11 cellular contexts compared by ENCODE assay signal in genomic region chr4:97910005-97910404, GRCh38.
DNase-seq lines count a peak whose midpoint lies in the region; ATAC-seq and TF ChIP-seq lines count a peak whose summit lies in the region.
"Had no signal": no experiment of that assay in that cellular context is flagged by ENCODE, and none has a peak within 500 bp of the region (broad histone marks: within the 10 kb centered on the region; RNA-seq: fewer than 3 reads in every experiment).

No MANE protein-coding gene starts in this region.

- H3K27me3 Mint-ChIP-seq in activated CD4-positive, alpha-beta T cell treated with anti-CD3 and anti-CD28 coated beads, Interleukin-2, amount 10 ng/mL, durations not matched to agents 24 days and 14 days, result no peaks in the 10 kb centered on the region
- H3K27me3 Mint-ChIP-seq in T-cell, result no peaks in the 10 kb centered on the region

- no peak overlapping the region for H3K27ac Mint-ChIP-seq in activated CD4-positive, alpha-beta T cell treated with anti-CD3 and anti-CD28 coated beads, Interleukin-2, amount 10 ng/mL, durations not matched to agents 24 days and 14 days
- no peak overlapping the region for H3K27ac Mint-ChIP-seq in T-cell

- peak; percentile 73 for ATAC-seq in GM18867 (IDR thresholded peaks at IDR 0.05; ENCODE audit: unreplicated experiment)
- peak; percentile 86 for ATAC-seq in HG03159 (IDR thresholded peaks at IDR 0.05; ENCODE audit: unreplicated experiment)
- peak; percentile 69 for ATAC-seq in SK-N-SH treated with all-trans-retinoic acid at 6 μM for 48 hours
- no peak for ATAC-seq in T-cell (replicated peaks in 1 of 4)
- ATAC-seq in sciatic nerve, result no peak

- H3K4me1 Mint-ChIP-seq in activated CD4-positive, alpha-beta T cell treated with anti-CD3 and anti-CD28 coated beads, Interleukin-2, amount 10 ng/mL, durations not matched to agents 24 days and 14 days, result no peaks in the 10 kb centered on the region
- H3K4me1 Mint-ChIP-seq in T-cell, result no peaks in the 10 kb centered on the region

- DNase-seq in left kidney (ENCODE audit: low read depth, low spot score) (peak; percentile 21), T-cell (no peak), sciatic nerve (ENCODE audit: low spot score) (no peak), NCI-H2196 (lab: John Stamatoyannopoulos, UW; ENCODE audit: unreplicated experiment) (no peak)
- DNase-seq in activated CD4-positive, alpha-beta T cell treated with anti-CD3 and anti-CD28 coated beads, Interleukin-2, amount 10 ng/mL, durations not matched to agents 24 days and 14 days, result no peak
- DNase-seq: amygdala; stimulated activated naive CD4-positive, alpha-beta T cell; SW 1271 had no signal

- CTCF ChIA-PET in T-cell (lab: Charles Lee), result no interaction called here

- H3K9me3 Mint-ChIP-seq in activated CD4-positive, alpha-beta T cell treated with anti-CD3 and anti-CD28 coated beads, Interleukin-2, amount 10 ng/mL, durations not matched to agents 24 days and 14 days, result peaks cover 5% of the 10 kb centered on the region
- H3K9me3 Mint-ChIP-seq in T-cell, result peaks cover 7 to 13% (median 11%) of the 10 kb centered on the region in 3 donors

- no peaks in the 10 kb centered on the region for H3K36me3 Mint-ChIP-seq in activated CD4-positive, alpha-beta T cell treated with anti-CD3 and anti-CD28 coated beads, Interleukin-2, amount 10 ng/mL, durations not matched to agents 24 days and 14 days (ENCODE audit: low read depth)
- no peaks in the 10 kb centered on the region for H3K36me3 Mint-ChIP-seq in T-cell

- no peak overlapping the region for H3K4me3 Mint-ChIP-seq in activated CD4-positive, alpha-beta T cell treated with anti-CD3 and anti-CD28 coated beads, Interleukin-2, amount 10 ng/mL, durations not matched to agents 24 days and 14 days
- no peak overlapping the region for H3K4me3 Mint-ChIP-seq in T-cell

- POLR2A ChIA-PET in T-cell (lab: Charles Lee), result no interaction called here

- intact Hi-C loops in activated CD4-positive, alpha-beta T cell treated with anti-CD3 and anti-CD28 coated beads, Interleukin-2, amount 10 ng/mL, durations not matched to agents 24 days and 14 days (cut with micrococcal nuclease), result no loop called here
- intact Hi-C loops in sciatic nerve (cut with DNase I), result no loop called here

TF ChIP-seq in SK-N-SH treated with all-trans-retinoic acid at 6 μM for 48 hours, 23 proteins besides CTCF, POLR2A, EP300 and RAD21:
- TF ChIP-seq POU6F1 (CRISPR knock-in tag; IDR thresholded peaks at IDR 0.05; ENCODE audit: borderline replicate concordance, low read depth), result no peak
- no peak for TF ChIP-seq PPARA (CRISPR knock-in tag; IDR thresholded peaks at IDR 0.05; ENCODE audit: borderline replicate concordance)
- TF ChIP-seq ZC3H10 (CRISPR knock-in tag; IDR thresholded peaks at IDR 0.05), result no peak
- TF ChIP-seq ZFP3 (CRISPR knock-in tag; IDR thresholded peaks at IDR 0.05), result no peak
- TF ChIP-seq, protein P1, sequence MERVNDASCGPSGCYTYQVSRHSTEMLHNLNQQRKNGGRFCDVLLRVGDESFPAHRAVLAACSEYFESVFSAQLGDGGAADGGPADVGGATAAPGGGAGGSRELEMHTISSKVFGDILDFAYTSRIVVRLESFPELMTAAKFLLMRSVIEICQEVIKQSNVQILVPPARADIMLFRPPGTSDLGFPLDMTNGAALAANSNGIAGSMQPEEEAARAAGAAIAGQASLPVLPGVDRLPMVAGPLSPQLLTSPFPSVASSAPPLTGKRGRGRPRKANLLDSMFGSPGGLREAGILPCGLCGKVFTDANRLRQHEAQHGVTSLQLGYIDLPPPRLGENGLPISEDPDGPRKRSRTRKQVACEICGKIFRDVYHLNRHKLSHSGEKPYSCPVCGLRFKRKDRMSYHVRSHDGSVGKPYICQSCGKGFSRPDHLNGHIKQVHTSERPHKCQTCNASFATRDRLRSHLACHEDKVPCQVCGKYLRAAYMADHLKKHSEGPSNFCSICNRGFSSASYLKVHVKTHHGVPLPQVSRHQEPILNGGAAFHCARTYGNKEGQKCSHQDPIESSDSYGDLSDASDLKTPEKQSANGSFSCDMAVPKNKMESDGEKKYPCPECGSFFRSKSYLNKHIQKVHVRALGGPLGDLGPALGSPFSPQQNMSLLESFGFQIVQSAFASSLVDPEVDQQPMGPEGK (CRISPR knock-in tag; IDR thresholded peaks at IDR 0.05; ENCODE audit: borderline replicate concordance), result no peak
- no peak for TF ChIP-seq ESRRG (CRISPR knock-in tag; IDR thresholded peaks at IDR 0.05)
- no peak for TF ChIP-seq CSDC2 (CRISPR knock-in tag; IDR thresholded peaks at IDR 0.05)
- TF ChIP-seq ZNF565 (CRISPR knock-in tag; conservative IDR thresholded peaks at IDR 0.05; ENCODE audit: low read depth), result no peak
- TF ChIP-seq OSR1 (CRISPR knock-in tag; IDR thresholded peaks at IDR 0.05), result no peak
TF ChIP-seq in SK-N-SH treated with all-trans-retinoic acid at 6 μM for 48 hours: peak in this region for 0.

Comparison
In these comparisons a context has a peak if more than half of its experiments do, and no peak if none do; other contexts are left out.
1. ATAC-seq: peak in GM18867 (single experiment), HG03159 (single experiment) and SK-N-SH treated with all-trans-retinoic acid at 6 μM for 48 hours (single experiment); none in T-cell (0 of 4) and sciatic nerve (single experiment).